Comparison of ENCODE assay signal across 24 cellular contexts in genomic region chr17:56863974-56864373, GRCh38. TPM values are rescaled to one million over a fixed set of nuclear protein-coding genes. Genes with fewer than 3 reads are reported as not detected.
DNase-seq lines count a peak whose midpoint lies in the region; ATAC-seq and TF ChIP-seq lines count a peak whose summit lies in the region.
"Had no signal": no experiment of that assay in that cellular context is flagged by ENCODE, and none has a peak within 500 bp of the region (broad histone marks: within the 10 kb centered on the region; RNA-seq: fewer than 3 reads in every experiment).

No MANE protein-coding gene starts in this region.

- no peaks in the 10 kb centered on the region for H3K9me3 ChIP-seq in liver (ENCODE audit: control insufficient read depth in 4 of 4, low read length in 3 of 4)
- H3K9me3 ChIP-seq: BE2C, SJSA1 had no signal

- no peak overlapping the region for H3K4me3 ChIP-seq in liver (ENCODE audit: low read depth in 1 of 3, low read length in 3 of 3)
- H3K4me3 ChIP-seq: GM23338, SJSA1 had no signal

- H3K36me3 ChIP-seq in liver (ENCODE audit: control insufficient read depth in 4 of 4, insufficient read depth in 3 of 4, low read depth in 1 of 4, low read length in 3 of 4): peaks cover 1 to 13% (median 7%) of the 10 kb centered on the region in 4 donors
- H3K36me3 ChIP-seq: BE2C, SJSA1 had no signal

- peak overlapping the region; percentile 19 for H3K27ac Mint-ChIP-seq in activated T-cell treated with anti-CD3 and anti-CD28 coated beads, Interleukin-2, amount 50 U/mL, for 24 hours
- H3K27ac Mint-ChIP-seq: GM23338 had no signal

- no peak for DNase-seq in activated T-cell treated with anti-CD3 and anti-CD28 coated beads, Interleukin-2, amount 50 U/mL, for 24 hours
- DNase-seq in activated T-cell treated with anti-CD3 and anti-CD28 coated beads for 4 hours (no peak), NCI-H1048 (lab: John Stamatoyannopoulos, UW) (no peak), medulla oblongata (ENCODE audit: extremely low spot score) (no peak)
- DNase-seq: 8988T, ACHN, BE2C, HCEC 1CT, IMR-90, NCI-H1092, NCI-H1417 treated with DMSO at 0.1 percent for 48 hours, NCI-H1694 treated with DMSO at 0.1 percent for 48 hours, NCI-H2081 treated with DMSO at 0.1 percent for 48 hours, NCI-H2171, NCI-H226, NCI-H510A, NCI-H69, Right ventricle myocardium superior, RPMI8226 had no signal

- peaks cover 79% of the 10 kb centered on the region for H3K36me3 Mint-ChIP-seq in activated T-cell treated with anti-CD3 and anti-CD28 coated beads, Interleukin-2, amount 50 U/mL, for 24 hours (ENCODE audit: low read depth)

- no peak for ATAC-seq in HG02884 (IDR thresholded peaks at IDR 0.05; ENCODE audit: unreplicated experiment)
- ATAC-seq: GM23338 had no signal

- peak overlapping the region in 1 of 2 donors; percentile 12 for H3K27ac ChIP-seq in liver (ENCODE audit: low read depth in 1 of 2, low read length in 2 of 2)
- H3K27ac ChIP-seq: KMS-11, SJSA1 had no signal

- TF ChIP-seq RAD21 in liver (IDR thresholded peaks at IDR 0.05): peak; percentile 40 to 52

- WGBS in liver: 26% methylated on average over 3 of the region's 3 CpGs

- H3K4me1 Mint-ChIP-seq in activated T-cell treated with anti-CD3 and anti-CD28 coated beads, Interleukin-2, amount 50 U/mL, for 24 hours (ENCODE audit: low read depth): peaks cover 5% of the 10 kb centered on the region

- peaks cover 1 to 14% (median 12%) of the 10 kb centered on the region in 4 donors for H3K4me1 ChIP-seq in liver (ENCODE audit: control insufficient read depth in 4 of 4, insufficient read depth in 4 of 4, low read length in 3 of 4)
- H3K4me1 ChIP-seq: BE2C had no signal

- TF ChIP-seq CTCF in liver (IDR thresholded peaks at IDR 0.05; ENCODE audit: low read depth, low read length, missing input control): no peak

- no peak overlapping the region for H3K9ac ChIP-seq in liver (ENCODE audit: low read depth in 1 of 2, low read length in 2 of 2)
- H3K9ac ChIP-seq: KMS-11 had no signal

- H3K9me3 Mint-ChIP-seq in activated T-cell treated with anti-CD3 and anti-CD28 coated beads, Interleukin-2, amount 50 U/mL, for 24 hours: no peaks in the 10 kb centered on the region
- H3K9me3 Mint-ChIP-seq: GM23338 had no signal

- no peaks in the 10 kb centered on the region for H3K27me3 Mint-ChIP-seq in activated T-cell treated with anti-CD3 and anti-CD28 coated beads, Interleukin-2, amount 50 U/mL, for 24 hours

- no peak overlapping the region for H3K4me3 Mint-ChIP-seq in activated T-cell treated with anti-CD3 and anti-CD28 coated beads, Interleukin-2, amount 50 U/mL, for 24 hours
- H3K4me3 Mint-ChIP-seq: GM23338 had no signal

- H3K27me3 ChIP-seq in liver (ENCODE audit: control insufficient read depth in 4 of 4, insufficient read depth in 4 of 4, low read length in 3 of 4): no peaks in the 10 kb centered on the region
- H3K27me3 ChIP-seq: SJSA1 had no signal

TF ChIP-seq in liver, 16 proteins besides CTCF, POLR2A, EP300 and RAD21:
- no peak for TF ChIP-seq FOXA2 (IDR thresholded peaks at IDR 0.05)
- peak; percentile 72 to 93 for TF ChIP-seq RXRA (IDR thresholded peaks at IDR 0.05)
- TF ChIP-seq HNF4A (conservative IDR thresholded peaks at IDR 0.05): peak in 1 of 2 donors; percentile 51
- TF ChIP-seq NR2F2 (IDR thresholded peaks at IDR 0.05): peak; percentile 73
- no peak for TF ChIP-seq TAF1 (conservative IDR thresholded peaks at IDR 0.05)

RNA-seq across cellular contexts. Expression of gene DGKE, which starts 30.0 kb away (rescaled TPM):
- total RNA-seq in liver: 1 to 10 TPM; 1.0 to 5.9 TPM
- 1 to 10 TPM; 1.3 to 4.3 TPM for polyA plus RNA-seq in liver

RNA-seq across cellular contexts. Expression of gene C17orf67, which starts 30.3 kb away (rescaled TPM):
- total RNA-seq in liver: under 1 TPM; 0.19 to 0.75 TPM
- polyA plus RNA-seq in liver: 1 to 10 TPM in 1 of 2 donors, under 1 TPM in 1; 0.81 to 1.4 TPM

RNA-seq across cellular contexts. Expression of gene TRIM25, which starts 49.9 kb away (rescaled TPM):
- total RNA-seq in liver: 10 to 100 TPM; 10.8 to 64.5 TPM
- 10 to 100 TPM; 14.6 to 16.6 TPM for polyA plus RNA-seq in liver
